27 cellular contexts compared by ENCODE assay signal in genomic region chr18:73121207-73121606, GRCh38.
"Had no signal": no experiment of that assay in that cellular context is flagged by ENCODE, and none has a peak within 500 bp of the region (broad histone marks: within the 10 kb centered on the region; RNA-seq: fewer than 3 reads in every experiment).

No MANE protein-coding gene starts in this region.

- DNase-seq: hippocampal formation; left ventricle myocardium inferior; mesendoderm; naive B cell; natural killer cell; nephron progenitor cell; occipital lobe; right lobe of liver; stimulated activated CD4-positive, alpha-beta T cell treated with anti-CD3 and anti-CD28 coated beads, Interleukin-12 subunit alpha, Interleukin-12 subunit beta, amount 100 ng/mL, for 4 hours; stimulated activated CD4-positive, alpha-beta T cell treated with anti-CD3 and anti-CD28 coated beads, Interleukin-15, amount 100 ng/mL, for 24 hours; stimulated activated CD4-positive, alpha-beta T cell treated with anti-CD3 and anti-CD28 coated beads, Interleukin-2, amount 100 ng/mL, for 24 hours; stimulated activated CD4-positive, alpha-beta T cell treated with anti-CD3 and anti-CD28 coated beads, Interleukin-4, amount 100 ng/mL, for 1 hour; stimulated activated naive B cell treated with anti-CD40 and anti-IgM and Interleukin-4, amounts not matched to agents 10 μg/mL and 1 μg/mL and 100 μg/mL, for 72 hours; stimulated activated naive CD8-positive, alpha-beta T cell treated with anti-CD3 and anti-CD28 coated beads, Interleukin-15, Interleukin-2, amounts not matched to agents 100 U/mL and 50 U/mL, for 24 hours; stomach; testis; thyroid gland; transverse colon; upper lobe of right lung had no signal

- H3K4me3 Mint-ChIP-seq: mesothelial cell of epicardium; natural killer cell; nephron progenitor cell; neural progenitor cell; stimulated activated naive B cell treated with anti-CD40 and anti-IgM and Interleukin-4, amounts not matched to agents 10 μg/mL and 1 μg/mL and 100 μg/mL, for 72 hours had no signal

- H2AFZ ChIP-seq: neural progenitor cell had no signal

- H3K4me2 ChIP-seq: neural progenitor cell had no signal

- H3K9me3 Mint-ChIP-seq: mesothelial cell of epicardium, nephron progenitor cell, neural progenitor cell had no signal

- H3K27ac ChIP-seq: left ventricle myocardium inferior, neural progenitor cell, neutrophil, right atrium auricular region, right lobe of liver, stomach, testis, thyroid gland, transverse colon, upper lobe of right lung had no signal

- H3K27ac Mint-ChIP-seq: mesothelial cell of epicardium; naive B cell; natural killer cell; nephron progenitor cell; neural progenitor cell; progenitor cell of endocrine pancreas; stimulated activated naive B cell treated with anti-CD40 and anti-IgM and Interleukin-4, amounts not matched to agents 10 μg/mL and 1 μg/mL and 100 μg/mL, for 72 hours had no signal

- H3K9ac ChIP-seq: neural progenitor cell had no signal

- ATAC-seq: natural killer cell; right lobe of liver; stimulated activated naive B cell treated with anti-CD40 and anti-IgM and Interleukin-4, amounts not matched to agents 10 μg/mL and 1 μg/mL and 100 μg/mL, for 72 hours; stimulated activated naive CD8-positive, alpha-beta T cell treated with anti-CD3 and anti-CD28 coated beads, Interleukin-15, Interleukin-2, amounts not matched to agents 100 U/mL and 50 U/mL, for 24 hours; upper lobe of right lung had no signal

- H3K4me1 Mint-ChIP-seq: mesothelial cell of epicardium, natural killer cell, nephron progenitor cell, neural progenitor cell had no signal

- H3K4me1 ChIP-seq: left ventricle myocardium inferior, neural progenitor cell, right atrium auricular region, right lobe of liver, stomach, testis, thyroid gland, transverse colon, upper lobe of right lung had no signal

- H3K9me3 ChIP-seq: left ventricle myocardium inferior, neutrophil, right atrium auricular region, right lobe of liver, testis, thyroid gland, transverse colon, upper lobe of right lung had no signal

- H3K36me3 Mint-ChIP-seq: mesothelial cell of epicardium, natural killer cell, neural progenitor cell had no signal

- H3K27me3 ChIP-seq: neural progenitor cell, neutrophil, right atrium auricular region, right lobe of liver, stomach, testis, thyroid gland, transverse colon, upper lobe of right lung had no signal

- H3K27me3 Mint-ChIP-seq: naive B cell; progenitor cell of endocrine pancreas; stimulated activated naive B cell treated with anti-CD40 and anti-IgM and Interleukin-4, amounts not matched to agents 10 μg/mL and 1 μg/mL and 100 μg/mL, for 72 hours had no signal

- H3K36me3 ChIP-seq: left ventricle myocardium inferior, neural progenitor cell, neutrophil, right atrium auricular region, right lobe of liver, stomach, thyroid gland, transverse colon, upper lobe of right lung had no signal

- H3K4me3 ChIP-seq: left ventricle myocardium inferior, lung, neural progenitor cell, right atrium auricular region, right lobe of liver, stomach, testis, thyroid gland, transverse colon, upper lobe of right lung had no signal

- FAIRE-seq: keratinocyte, urothelium cell line had no signal
